5 cellular contexts compared by ENCODE assay signal in genomic region chr9:75851917-75852316, GRCh38. TPM values are rescaled to one million over a fixed set of nuclear protein-coding genes. Genes with fewer than 3 reads are reported as not detected.
"Had no signal": no experiment of that assay in that cellular context is flagged by ENCODE, and none has a peak within 500 bp of the region (broad histone marks: within the 10 kb centered on the region; RNA-seq: fewer than 3 reads in every experiment).

No MANE protein-coding gene starts in this region.

- ATAC-seq: GM23338, K562 had no signal

- H3K9me3 Mint-ChIP-seq: GM23338, H9 had no signal

- DNase-seq: H9, HCEC 1CT, IMR-90 had no signal

- H3K4me3 Mint-ChIP-seq: GM23338, H9 had no signal

- H3K4me3 ChIP-seq: GM23338, K562 had no signal

- H3K4me2 ChIP-seq: GM23338 had no signal

- H2AFZ ChIP-seq: GM23338 had no signal

- H3K27ac Mint-ChIP-seq: GM23338, H9 had no signal

RNA-seq across cellular contexts. Expression of gene PCSK5, which starts 38.6 kb away (rescaled TPM):
- total RNA-seq: K562 had no signal
